ENCODE assay signal across 14 cellular contexts in genomic region chr12:71594214-71594948, GRCh38.
DNase-seq lines count a peak whose midpoint lies in the region; ATAC-seq and TF ChIP-seq lines count a peak whose summit lies in the region.
"Had no signal": no experiment of that assay in that cellular context is flagged by ENCODE, and none has a peak within 500 bp of the region (broad histone marks: within the 10 kb centered on the region; RNA-seq: fewer than 3 reads in every experiment).

No MANE protein-coding gene starts in this region.

- no peaks in the 10 kb centered on the region for H3K36me3 Mint-ChIP-seq in osteocyte (ENCODE audit: unreplicated experiment)

- H2AFZ ChIP-seq in fibroblast of lung (ENCODE audit: low read length) = peak overlapping the region; percentile 44

- POLR2A ChIA-PET in Panc1 (lab: Charles Lee) = no interaction called here

- ATAC-seq in right cardiac atrium (peak; percentile 64 to 80), Right ventricle myocardium superior (ENCODE audit: poor library complexity) (no peak), Panc1 (peak; percentile 34; the same call in 1 of the 2 replicates), GM21723 (IDR thresholded peaks at IDR 0.05; ENCODE audit: unreplicated experiment) (no peak)

- H3K27me3 ChIP-seq in right cardiac atrium (ENCODE audit: control insufficient read depth, insufficient read depth) (no peaks in the 10 kb centered on the region), Panc1 (ENCODE audit: control insufficient read depth, insufficient read depth, low read length) (no peaks in the 10 kb centered on the region; the same call in 1 of the 2 replicates), fibroblast of lung (ENCODE audit: control insufficient read depth, insufficient read depth, low read length) (no peaks in the 10 kb centered on the region)

- H3K4me1 ChIP-seq in right cardiac atrium (ENCODE audit: control insufficient read depth, insufficient read depth, low read length) (no peaks in the 10 kb centered on the region), Panc1 (ENCODE audit: control insufficient read depth, insufficient read depth, low read length) (no peaks in the 10 kb centered on the region), fibroblast of lung (ENCODE audit: control insufficient read depth, extremely low read depth, insufficient read depth, low read length) (no peaks in the 10 kb centered on the region)

- H3K4me3 ChIP-seq in right cardiac atrium (ENCODE audit: low read length) (peak overlapping the region; percentile 4), Panc1 (ENCODE audit: low read depth in 2 of 2, low read length in 2 of 2) (0 out of 4 replicates have a peak overlapping the region, but pooled peaks of 1 of the 2 experiments have one; percentile 9), fibroblast of lung (replicated peaks in 1 of 4; ENCODE audit: control extremely low read depth in 1 of 4, insufficient read depth in 1 of 4, low read depth in 3 of 4, low read length in 4 of 4) (peak overlapping the region in 1 of 4 experiments; percentile 33)

- no peaks in the 10 kb centered on the region for H3K9me3 Mint-ChIP-seq in osteocyte (ENCODE audit: unreplicated experiment)
- H3K9me3 Mint-ChIP-seq: HFFc6, neural crest cell had no signal

- H4K20me1 ChIP-seq in fibroblast of lung (ENCODE audit: control insufficient read depth, extremely low read depth, insufficient read depth, low read length) = no peaks in the 10 kb centered on the region

- 18% methylated on average over 5 of the region's 5 CpGs for WGBS in right cardiac atrium

- TF ChIP-seq CTCF in Panc1 (IDR thresholded peaks at IDR 0.05) (no peak), fibroblast of lung (conservative IDR thresholded peaks at IDR 0.05 in 1 of 2, IDR thresholded peaks at IDR 0.05 in 1 of 2; ENCODE audit: low read depth in 1 of 2, low read length in 2 of 2) (no peak), osteocyte (IDR thresholded peaks at IDR 0.05) (no peak)

- H3K27ac ChIP-seq in right cardiac atrium (ENCODE audit: low read length) = no peak overlapping the region
- H3K27ac ChIP-seq in Panc1 (ENCODE audit: low read length) = no peak overlapping the region
- H3K27ac ChIP-seq in fibroblast of lung (ENCODE audit: insufficient read depth, low read length) = no peak overlapping the region
- H3K27ac ChIP-seq: RWPE1 had no signal

- no peak overlapping the region for H3K4me2 ChIP-seq in fibroblast of lung (ENCODE audit: extremely low read depth, insufficient read depth, low read length)

- H3K36me3 ChIP-seq in Panc1 (ENCODE audit: control insufficient read depth, insufficient read depth, low read length) (no peaks in the 10 kb centered on the region), fibroblast of lung (ENCODE audit: control insufficient read depth, insufficient read depth, low read length) (no peaks in the 10 kb centered on the region)

- DNase-seq in right cardiac atrium (peak in 2 of 3 donors; percentile 43 to 70), Right ventricle myocardium superior (no peak), Panc1 (ENCODE audit: low read depth, low spot score) (no peak), fibroblast of lung (ENCODE audit: low read depth in 2 of 2) (peak in 1 of 2 donors; percentile 27), NCI-H2081 (lab: John Stamatoyannopoulos, UW) (no peak), T-helper 9 cell (no peak), osteocyte (ENCODE audit: extremely low spot score, unreplicated experiment) (no peak)
- DNase-seq: AML-193, HFFc6, NCI-H2107 had no signal

- in situ Hi-C loops in Panc1 (cut with HindIII; ENCODE audit: low pct_unique_long_range_greater_than_20kb, low sequenced_read_pairs) = no loop called here

- no peaks in the 10 kb centered on the region for H3K27me3 Mint-ChIP-seq in osteocyte (ENCODE audit: unreplicated experiment)
- H3K27me3 Mint-ChIP-seq: dendritic cell treated with granulocyte-macrophage colony-stimulating factor and Interleukin-4, amounts not matched to agents 40 ng/mL and 50 ng/mL, for 4 days had no signal

- CTCF ChIA-PET in Panc1 (lab: Charles Lee) = interaction anchor here (0.6 kb wide), 1 partner anchor 153 kb away, joined by 5 read pairs; no protein-coding TSS in a partner anchor

- no TSS peak for BruUV-seq in Panc1 (replicated peaks; lab: Mats Ljungman, UMichigan)

- H3K9me3 ChIP-seq in right cardiac atrium (ENCODE audit: control insufficient read depth, low read length) (no peaks in the 10 kb centered on the region), Panc1 (ENCODE audit: control insufficient read depth, insufficient read depth, low read depth, low read length) (no peaks in the 10 kb centered on the region), fibroblast of lung (ENCODE audit: control insufficient read depth, insufficient read depth, low read depth, low read length) (no peaks in the 10 kb centered on the region)

- no peak overlapping the region for H3K27ac Mint-ChIP-seq in osteocyte (ENCODE audit: unreplicated experiment)
- H3K27ac Mint-ChIP-seq: dendritic cell treated with granulocyte-macrophage colony-stimulating factor and Interleukin-4, amounts not matched to agents 40 ng/mL and 50 ng/mL, for 4 days; HFFc6 had no signal

- H3K4me1 Mint-ChIP-seq in osteocyte (ENCODE audit: unreplicated experiment) = peaks cover 3% of the 10 kb centered on the region
- H3K4me1 Mint-ChIP-seq: neural crest cell had no signal

- no peaks in the 10 kb centered on the region for H3K79me2 ChIP-seq in fibroblast of lung (ENCODE audit: control insufficient read depth, insufficient read depth, low read length)

- no peak overlapping the region for H3K4me3 Mint-ChIP-seq in osteocyte (ENCODE audit: unreplicated experiment)
- H3K4me3 Mint-ChIP-seq: dendritic cell treated with granulocyte-macrophage colony-stimulating factor and Interleukin-4, amounts not matched to agents 40 ng/mL and 50 ng/mL, for 4 days; HFFc6; neural crest cell had no signal

- intact Hi-C loops in right cardiac atrium (cut with DNase I) (no loop called here), Right ventricle myocardium superior (cut with DNase I) (no loop called here), Panc1 (cut with micrococcal nuclease; ENCODE audit: unreplicated experiment) (no loop called here)

- no peak overlapping the region for H3K9ac ChIP-seq in fibroblast of lung (ENCODE audit: insufficient read depth, low read length)

Comparison
In these comparisons a context has a peak if more than half of its experiments do, and no peak if none do; other contexts are left out.
1. ATAC-seq: peak in right cardiac atrium (2 of 2) and Panc1 (single experiment); none in Right ventricle myocardium superior (single experiment) and GM21723 (single experiment).
2. DNase-seq: peak in right cardiac atrium (2 of 3); none in Right ventricle myocardium superior (single experiment), Panc1 (single experiment), NCI-H2081 (0 of 2), T-helper 9 cell (single experiment) and osteocyte (single experiment).